ENCODE assay signal across 15 cellular contexts in the genomic region with DNA sequence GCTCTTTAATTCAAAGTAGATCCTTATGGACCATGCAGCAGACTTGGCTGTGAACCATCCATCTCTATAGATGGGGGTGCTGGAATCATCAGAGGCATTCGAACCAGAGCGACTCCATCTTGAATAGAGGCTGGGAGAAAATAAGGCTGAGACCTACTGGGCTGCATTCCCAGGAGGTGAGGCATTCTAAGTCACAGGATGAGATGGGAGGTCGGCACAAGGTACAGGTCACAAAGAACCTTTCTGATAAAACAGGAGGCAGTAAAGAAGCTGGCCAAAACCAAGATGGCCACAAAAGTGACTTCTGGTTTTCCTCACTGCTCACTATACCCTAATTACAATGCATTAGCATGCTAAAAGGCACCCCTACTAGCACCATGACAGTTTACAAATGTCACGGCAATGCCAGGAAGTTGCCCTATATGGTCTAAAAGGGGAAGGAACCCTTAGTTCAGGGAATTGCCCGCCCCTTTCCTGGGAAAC.
"Had no signal": no experiment of that assay in that cellular context is flagged by ENCODE, and none has a peak within 500 bp of the region (broad histone marks: within the 10 kb centered on the region; RNA-seq: fewer than 3 reads in every experiment).

No MANE protein-coding gene starts in this region.

- DNase-seq: activated CD4-positive, alpha-beta T cell treated with anti-CD3 and anti-CD28 coated beads, Interleukin-2, amount 50 U/mL, for 1 hour; activated CD4-positive, CD25-positive, alpha-beta regulatory T cell; activated gamma-delta T cell treated with Interleukin-2 at 50 U/mL for 16 hours; activated naive CD8-positive, alpha-beta T cell treated with anti-CD3 and anti-CD28 coated beads, Interleukin-2, amount 10 ng/mL, durations not matched to agents 7 days and 5 days; activated T-cell treated with anti-CD3 and anti-CD28 coated beads, Interleukin-2, amount 50 U/mL, for 48 hours; anterior cingulate cortex; mammary epithelial cell; naive thymus-derived CD4-positive, alpha-beta T cell; nucleus accumbens; right lobe of liver; spleen; stimulated activated CD4-positive, alpha-beta T cell treated with anti-CD3 and anti-CD28 coated beads, Interleukin-1b, Interleukin-23, amount 100 ng/mL, for 48 hours; T1000 had no signal

- ATAC-seq: left lobe of liver; naive thymus-derived CD4-positive, alpha-beta T cell; right lobe of liver; stimulated activated memory B cell treated with anti-CD40 and anti-IgM and Interleukin-4, amounts not matched to agents 10 μg/mL and 1 μg/mL and 100 μg/mL, for 72 hours had no signal
